ENCODE assay signal across 1 cellular context in genomic region chr12:48021485-48022179, GRCh38.
TF ChIP-seq lines count a peak whose summit lies in the region.

No MANE protein-coding gene starts in this region.

TF ChIP-seq in HEK293, 187 proteins besides CTCF, POLR2A, EP300 and RAD21 (continued from another document and continues in another):
- TF ChIP-seq ZNF148 (tag by site-specific recombination; IDR thresholded peaks at IDR 0.05; ENCODE audit: borderline replicate concordance) (no peak), ZNF664 (tag by site-specific recombination; IDR thresholded peaks at IDR 0.05) (peak; percentile 32; the same call in 1 of the 2 replicates), ZBTB10 (tag by site-specific recombination; IDR thresholded peaks at IDR 0.05) (peak; percentile 52; the same call in 1 of the 2 replicates), BCL11A (tag by site-specific recombination; IDR thresholded peaks at IDR 0.05; ENCODE audit: low read depth) (peak; percentile 84; the same call in 1 of the 2 replicates), ZNF555 (tag by site-specific recombination; conservative IDR thresholded peaks at IDR 0.05) (no peak), KLF10 (tag by site-specific recombination; IDR thresholded peaks at IDR 0.05) (peak; percentile 84), ZNF138 (tag by site-specific recombination; IDR thresholded peaks at IDR 0.05; ENCODE audit: borderline replicate concordance) (no peak), ZNF544 (tag by site-specific recombination; IDR thresholded peaks at IDR 0.05) (no peak), AEBP2 (tag by site-specific recombination; IDR thresholded peaks at IDR 0.05; ENCODE audit: borderline replicate concordance) (no peak), MZF1 (tag by site-specific recombination; IDR thresholded peaks at IDR 0.05; ENCODE audit: borderline replicate concordance) (peak; percentile 87), ZNF610 (tag by site-specific recombination; IDR thresholded peaks at IDR 0.05; ENCODE audit: borderline replicate concordance) (peak; percentile 81), ZNF221 (tag by site-specific recombination; IDR thresholded peaks at IDR 0.05; ENCODE audit: borderline replicate concordance) (no peak), ZNF549 (tag by site-specific recombination; IDR thresholded peaks at IDR 0.05) (no peak), WT1 (tag by site-specific recombination; IDR thresholded peaks at IDR 0.05) (peak; percentile 98), ZSCAN4 (tag by site-specific recombination; IDR thresholded peaks at IDR 0.05) (0 out of 2 replicates have a peak, but pooled peaks have one; percentile 21), PBX3 (CRISPR knock-in tag; IDR thresholded peaks at IDR 0.05) (no peak), ZNF624 (tag by site-specific recombination; IDR thresholded peaks at IDR 0.05) (no peak), ZNF510 (tag by site-specific recombination; IDR thresholded peaks at IDR 0.05; ENCODE audit: insufficient replicate concordance) (no peak), TCF7L2 (IDR thresholded peaks at IDR 0.05; ENCODE audit: borderline replicate concordance, low read depth, low read length) (peak; percentile 63; the same call in 1 of the 2 replicates), ZNF530 (tag by site-specific recombination; IDR thresholded peaks at IDR 0.05; ENCODE audit: low read depth) (no peak), REPIN1 (tag by site-specific recombination; IDR thresholded peaks at IDR 0.05; ENCODE audit: low read depth) (no peak), ZNF202 (tag by site-specific recombination; IDR thresholded peaks at IDR 0.05; ENCODE audit: borderline replicate concordance) (no peak), HOXD13 (CRISPR knock-in tag; IDR thresholded peaks at IDR 0.05; ENCODE audit: borderline replicate concordance) (peak; percentile 91; the same call in 1 of the 2 replicates), KLF1 (tag by site-specific recombination; IDR thresholded peaks at IDR 0.05) (peak; percentile 81), ZNF561 (tag by site-specific recombination; IDR thresholded peaks at IDR 0.05; ENCODE audit: borderline replicate concordance) (peak; percentile 99), PRDM4 (tag by site-specific recombination; IDR thresholded peaks at IDR 0.05) (peak; percentile 96), GLIS1 (tag by site-specific recombination; IDR thresholded peaks at IDR 0.05) (peak; percentile 100), KLF17 (tag by site-specific recombination; IDR thresholded peaks at IDR 0.05) (peak; percentile 100), ZNF558 (tag by site-specific recombination; IDR thresholded peaks at IDR 0.05) (peak; percentile 19; the same call in 1 of the 2 replicates), ZNF660 (tag by site-specific recombination; IDR thresholded peaks at IDR 0.05) (peak; percentile 57; the same call in 1 of the 2 replicates), ZNF133 (tag by site-specific recombination; IDR thresholded peaks at IDR 0.05) (no peak), SP7 (tag by site-specific recombination; IDR thresholded peaks at IDR 0.05) (peak; percentile 99), ZNF214 (tag by site-specific recombination; IDR thresholded peaks at IDR 0.05; ENCODE audit: borderline replicate concordance) (no peak), YY2 (tag by site-specific recombination; IDR thresholded peaks at IDR 0.05) (0 out of 2 replicates have a peak, but pooled peaks have one; percentile 27), ZNF571 (tag by site-specific recombination; IDR thresholded peaks at IDR 0.05) (no peak), ZNF335 (tag by site-specific recombination; conservative IDR thresholded peaks at IDR 0.05) (peak; percentile 84), ZBTB8A (tag by site-specific recombination; IDR thresholded peaks at IDR 0.05) (peak; percentile 97), ZEB2 (tag by site-specific recombination; IDR thresholded peaks at IDR 0.05) (peak; percentile 84), ZSCAN16 (tag by site-specific recombination; IDR thresholded peaks at IDR 0.05) (peak; percentile 65; the same call in 1 of the 2 replicates), PRDM1 (tag by site-specific recombination; IDR thresholded peaks at IDR 0.05) (no peak)
- TF ChIP-seq, protein P1, sequence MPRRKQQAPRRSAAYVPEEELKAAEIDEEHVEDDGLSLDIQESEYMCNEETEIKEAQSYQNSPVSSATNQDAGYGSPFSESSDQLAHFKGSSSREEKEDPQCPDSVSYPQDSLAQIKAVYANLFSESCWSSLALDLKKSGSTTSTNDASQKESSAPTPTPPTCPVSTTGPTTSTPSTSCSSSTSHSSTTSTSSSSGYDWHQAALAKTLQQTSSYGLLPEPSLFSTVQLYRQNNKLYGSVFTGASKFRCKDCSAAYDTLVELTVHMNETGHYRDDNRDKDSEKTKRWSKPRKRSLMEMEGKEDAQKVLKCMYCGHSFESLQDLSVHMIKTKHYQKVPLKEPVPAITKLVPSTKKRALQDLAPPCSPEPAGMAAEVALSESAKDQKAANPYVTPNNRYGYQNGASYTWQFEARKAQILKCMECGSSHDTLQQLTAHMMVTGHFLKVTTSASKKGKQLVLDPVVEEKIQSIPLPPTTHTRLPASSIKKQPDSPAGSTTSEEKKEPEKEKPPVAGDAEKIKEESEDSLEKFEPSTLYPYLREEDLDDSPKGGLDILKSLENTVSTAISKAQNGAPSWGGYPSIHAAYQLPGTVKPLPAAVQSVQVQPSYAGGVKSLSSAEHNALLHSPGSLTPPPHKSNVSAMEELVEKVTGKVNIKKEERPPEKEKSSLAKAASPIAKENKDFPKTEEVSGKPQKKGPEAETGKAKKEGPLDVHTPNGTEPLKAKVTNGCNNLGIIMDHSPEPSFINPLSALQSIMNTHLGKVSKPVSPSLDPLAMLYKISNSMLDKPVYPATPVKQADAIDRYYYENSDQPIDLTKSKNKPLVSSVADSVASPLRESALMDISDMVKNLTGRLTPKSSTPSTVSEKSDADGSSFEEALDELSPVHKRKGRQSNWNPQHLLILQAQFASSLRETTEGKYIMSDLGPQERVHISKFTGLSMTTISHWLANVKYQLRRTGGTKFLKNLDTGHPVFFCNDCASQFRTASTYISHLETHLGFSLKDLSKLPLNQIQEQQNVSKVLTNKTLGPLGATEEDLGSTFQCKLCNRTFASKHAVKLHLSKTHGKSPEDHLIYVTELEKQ (tag by site-specific recombination; IDR thresholded peaks at IDR 0.05; ENCODE audit: borderline replicate concordance) = peak; percentile 92
- TF ChIP-seq, protein P2, sequence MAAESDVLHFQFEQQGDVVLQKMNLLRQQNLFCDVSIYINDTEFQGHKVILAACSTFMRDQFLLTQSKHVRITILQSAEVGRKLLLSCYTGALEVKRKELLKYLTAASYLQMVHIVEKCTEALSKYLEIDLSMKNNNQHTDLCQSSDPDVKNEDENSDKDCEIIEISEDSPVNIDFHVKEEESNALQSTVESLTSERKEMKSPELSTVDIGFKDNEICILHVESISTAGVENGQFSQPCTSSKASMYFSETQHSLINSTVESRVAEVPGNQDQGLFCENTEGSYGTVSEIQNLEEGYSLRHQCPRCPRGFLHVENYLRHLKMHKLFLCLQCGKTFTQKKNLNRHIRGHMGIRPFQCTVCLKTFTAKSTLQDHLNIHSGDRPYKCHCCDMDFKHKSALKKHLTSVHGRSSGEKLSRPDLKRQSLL (tag by site-specific recombination; IDR thresholded peaks at IDR 0.05) = no peak
- TF ChIP-seq, protein P3, sequence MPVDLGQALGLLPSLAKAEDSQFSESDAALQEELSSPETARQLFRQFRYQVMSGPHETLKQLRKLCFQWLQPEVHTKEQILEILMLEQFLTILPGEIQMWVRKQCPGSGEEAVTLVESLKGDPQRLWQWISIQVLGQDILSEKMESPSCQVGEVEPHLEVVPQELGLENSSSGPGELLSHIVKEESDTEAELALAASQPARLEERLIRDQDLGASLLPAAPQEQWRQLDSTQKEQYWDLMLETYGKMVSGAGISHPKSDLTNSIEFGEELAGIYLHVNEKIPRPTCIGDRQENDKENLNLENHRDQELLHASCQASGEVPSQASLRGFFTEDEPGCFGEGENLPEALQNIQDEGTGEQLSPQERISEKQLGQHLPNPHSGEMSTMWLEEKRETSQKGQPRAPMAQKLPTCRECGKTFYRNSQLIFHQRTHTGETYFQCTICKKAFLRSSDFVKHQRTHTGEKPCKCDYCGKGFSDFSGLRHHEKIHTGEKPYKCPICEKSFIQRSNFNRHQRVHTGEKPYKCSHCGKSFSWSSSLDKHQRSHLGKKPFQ (tag by site-specific recombination; IDR thresholded peaks at IDR 0.05) = peak; percentile 71
